8 cellular contexts compared by ENCODE assay signal in the genomic region with DNA sequence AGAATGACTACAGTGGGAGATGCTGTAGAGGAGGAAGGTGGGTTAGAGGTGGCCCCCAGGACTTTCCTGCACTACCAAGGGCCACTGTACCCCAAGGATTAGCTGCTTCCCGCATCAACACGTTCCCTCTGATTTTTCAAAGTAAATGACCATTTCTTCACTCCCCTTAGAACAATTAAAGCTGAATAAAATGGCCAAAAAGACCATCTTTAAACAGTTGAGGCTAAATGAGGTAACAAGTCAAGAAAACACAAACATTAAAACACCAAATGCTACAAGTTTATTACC. TPM values are rescaled to one million over a fixed set of nuclear protein-coding genes. Genes with fewer than 3 reads are reported as not detected.
DNase-seq lines count a peak whose midpoint lies in the region; ATAC-seq, FAIRE-seq and TF ChIP-seq lines count a peak whose summit lies in the region.

No MANE protein-coding gene starts in this region.

- in situ Hi-C loops in gastrocnemius medialis (cut with MboI; ENCODE audit: low sequenced_read_pairs in 4 of 4), result no loop called here

- no peaks in the 10 kb centered on the region for H3K27me3 ChIP-seq in SU-DHL-6 (ENCODE audit: low read length)
- H3K27me3 ChIP-seq in gastrocnemius medialis, result no peaks in the 10 kb centered on the region

- no peak for TF ChIP-seq POLR2A in gastrocnemius medialis (IDR thresholded peaks at IDR 0.05)

- peaks cover 19% of the 10 kb centered on the region for H3K79me2 ChIP-seq in SU-DHL-6 (ENCODE audit: insufficient read depth, low read length)

- peak overlapping the region; percentile 97 for H3K4me2 ChIP-seq in SU-DHL-6 (ENCODE audit: low read depth, low read length, poor library complexity, severe bottlenecking)

- H3K4me3 ChIP-seq in GM12875 (ENCODE audit: low read depth, low read length) (peak overlapping the region; percentile 87), SU-DHL-6 (ENCODE audit: insufficient read depth, low read length, poor library complexity, severe bottlenecking) (peak overlapping the region; percentile 55), fibroblast of mammary gland (ENCODE audit: control insufficient read depth, low read depth, low read length) (peak overlapping the region; percentile 80), gastrocnemius medialis (peak overlapping the region; percentile 32 to 98 (median 97))

- no peak overlapping the region for H3K27ac ChIP-seq in SU-DHL-6 (ENCODE audit: low read depth, low read length)
- H3K27ac ChIP-seq in gastrocnemius medialis, result peak overlapping the region; percentile 99 to 100 (median 100)

- peaks cover 11% of the 10 kb centered on the region; the same call in 1 of the 2 replicates for H3F3A ChIP-seq in SU-DHL-6 (ENCODE audit: insufficient read depth)

- H3K9ac ChIP-seq in SU-DHL-6 (ENCODE audit: low read length), result peak overlapping the region; percentile 77

- no peaks in the 10 kb centered on the region for H4K20me1 ChIP-seq in SU-DHL-6 (ENCODE audit: low read depth, low read length)

- no peaks in the 10 kb centered on the region for H3K9me3 ChIP-seq in SU-DHL-6 (ENCODE audit: insufficient read depth, low read length)
- no peaks in the 10 kb centered on the region for H3K9me3 ChIP-seq in gastrocnemius medialis

- TF ChIP-seq CTCF in GM12875 (IDR thresholded peaks at IDR 0.05; ENCODE audit: borderline replicate concordance, insufficient read depth, low read depth, low read length) (no peak), SU-DHL-6 (IDR thresholded peaks at IDR 0.05; ENCODE audit: insufficient read depth, low read length, poor library complexity, severe bottlenecking) (no peak), fibroblast of mammary gland (conservative IDR thresholded peaks at IDR 0.05; ENCODE audit: control insufficient read depth, insufficient read depth, low read depth, low read length) (no peak), gastrocnemius medialis (IDR thresholded peaks at IDR 0.05 in 4 of 5, conservative IDR thresholded peaks at IDR 0.05 in 1 of 5) (no peak), D721Med (IDR thresholded peaks at IDR 0.05; ENCODE audit: insufficient read depth, missing control alignments) (no peak)

- DNase-seq in fibroblast of mammary gland (ENCODE audit: low read depth) (no peak), gastrocnemius medialis (no peak), NCI-H2029 treated with DMSO at 0.1 percent for 48 hours (lab: John Stamatoyannopoulos, UW) (no peak), D721Med (ENCODE audit: insufficient read length, low spot score) (no peak), AG08395 (ENCODE audit: low spot score) (no peak)

- no peaks in the 10 kb centered on the region for H3K9me2 ChIP-seq in SU-DHL-6 (replicated peaks; ENCODE audit: insufficient read depth, low read length)

- ATAC-seq in gastrocnemius medialis, result no peak
- no peak for ATAC-seq in HG02588 (IDR thresholded peaks at IDR 0.05; ENCODE audit: unreplicated experiment)

- H2AFZ ChIP-seq in SU-DHL-6 (ENCODE audit: low read depth, low read length, severe bottlenecking), result peak overlapping the region; percentile 82

- H3K36me3 ChIP-seq in SU-DHL-6 (ENCODE audit: low read length) (0 out of 2 replicates have a peak, but pooled peaks cover under 1% of the 10 kb centered on the region), gastrocnemius medialis (no peaks in the 10 kb centered on the region)

- intact Hi-C loops in gastrocnemius medialis (cut with DNase I; ENCODE audit: low total_unique reads), result loop anchor here (2.0 to 10.0 kb wide), 4 partner anchors 60 to 1966 kb away; partner anchors contain the start of genes CAST and RGMB

- no peak for FAIRE-seq in D721Med (lab: Jason Lieb, UNC)

- H3K4me1 ChIP-seq in gastrocnemius medialis, result peaks cover 11 to 18% of the 10 kb centered on the region in 2 donors

RNA-seq across cellular contexts. Expression of gene ERAP1, which starts 0.7 kb away (rescaled TPM):
- total RNA-seq in gastrocnemius medialis, result 10 to 100 TPM; 17.7 to 49.3 (median 27.4) TPM
